ENCODE assay signal across 1 cellular context in the genomic region with DNA sequence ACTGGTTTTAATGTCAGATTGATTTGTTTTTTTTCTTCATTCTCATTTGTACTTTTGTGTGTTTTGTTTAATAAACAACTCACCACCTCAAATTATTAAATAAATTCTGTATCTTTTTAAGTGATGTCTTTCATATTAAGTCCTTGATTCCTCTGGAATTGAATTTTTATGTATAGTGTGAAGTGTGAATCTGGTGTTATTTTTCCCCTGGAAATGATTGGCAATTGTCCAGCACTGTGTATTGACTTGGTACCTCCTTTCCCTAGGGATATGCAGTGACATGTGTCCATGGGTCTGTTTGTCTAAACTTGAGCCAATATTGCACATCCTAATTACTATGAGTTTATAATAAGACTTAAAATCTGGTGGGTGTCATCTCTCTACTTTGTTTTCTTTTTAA.
TF ChIP-seq lines count a peak whose summit lies in the region.

No MANE protein-coding gene starts in this region.

TF ChIP-seq in A549, 52 proteins besides CTCF, POLR2A, EP300 and RAD21 (continued from another document):
- TF ChIP-seq, protein P1, sequence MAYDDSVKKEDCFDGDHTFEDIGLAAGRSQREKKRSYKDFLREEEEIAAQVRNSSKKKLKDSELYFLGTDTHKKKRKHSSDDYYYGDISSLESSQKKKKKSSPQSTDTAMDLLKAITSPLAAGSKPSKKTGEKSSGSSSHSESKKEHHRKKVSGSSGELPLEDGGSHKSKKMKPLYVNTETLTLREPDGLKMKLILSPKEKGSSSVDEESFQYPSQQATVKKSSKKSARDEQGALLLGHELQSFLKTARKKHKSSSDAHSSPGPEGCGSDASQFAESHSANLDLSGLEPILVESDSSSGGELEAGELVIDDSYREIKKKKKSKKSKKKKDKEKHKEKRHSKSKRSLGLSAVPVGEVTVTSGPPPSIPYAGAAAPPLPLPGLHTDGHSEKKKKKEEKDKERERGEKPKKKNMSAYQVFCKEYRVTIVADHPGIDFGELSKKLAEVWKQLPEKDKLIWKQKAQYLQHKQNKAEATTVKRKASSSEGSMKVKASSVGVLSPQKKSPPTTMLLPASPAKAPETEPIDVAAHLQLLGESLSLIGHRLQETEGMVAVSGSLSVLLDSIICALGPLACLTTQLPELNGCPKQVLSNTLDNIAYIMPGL (CRISPR knock-in tag; IDR thresholded peaks at IDR 0.05; ENCODE audit: borderline replicate concordance) = no peak
- no peak for TF ChIP-seq EHF (CRISPR knock-in tag; IDR thresholded peaks at IDR 0.05)
- no peak for TF ChIP-seq CHD2 (IDR thresholded peaks at IDR 0.05; ENCODE audit: low read length, partially characterized antibody)
- TF ChIP-seq, protein P2, sequence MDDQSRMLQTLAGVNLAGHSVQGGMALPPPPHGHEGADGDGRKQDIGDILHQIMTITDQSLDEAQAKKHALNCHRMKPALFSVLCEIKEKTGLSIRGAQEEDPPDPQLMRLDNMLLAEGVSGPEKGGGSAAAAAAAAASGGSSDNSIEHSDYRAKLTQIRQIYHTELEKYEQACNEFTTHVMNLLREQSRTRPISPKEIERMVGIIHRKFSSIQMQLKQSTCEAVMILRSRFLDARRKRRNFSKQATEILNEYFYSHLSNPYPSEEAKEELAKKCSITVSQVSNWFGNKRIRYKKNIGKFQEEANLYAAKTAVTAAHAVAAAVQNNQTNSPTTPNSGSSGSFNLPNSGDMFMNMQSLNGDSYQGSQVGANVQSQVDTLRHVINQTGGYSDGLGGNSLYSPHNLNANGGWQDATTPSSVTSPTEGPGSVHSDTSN (IDR thresholded peaks at IDR 0.05) = no peak
- no peak for TF ChIP-seq KDM5A (IDR thresholded peaks at IDR 0.05)
- TF ChIP-seq CBX2 (IDR thresholded peaks at IDR 0.05; ENCODE audit: borderline replicate concordance, low read depth) = no peak
- no peak for TF ChIP-seq HDAC2 (IDR thresholded peaks at IDR 0.05)
- no peak for TF ChIP-seq MAZ (IDR thresholded peaks at IDR 0.05; ENCODE audit: borderline replicate concordance, low read depth, low read length)
- TF ChIP-seq TP53 (CRISPR knock-in tag; IDR thresholded peaks at IDR 0.05) = no peak
- TF ChIP-seq, protein P3, sequence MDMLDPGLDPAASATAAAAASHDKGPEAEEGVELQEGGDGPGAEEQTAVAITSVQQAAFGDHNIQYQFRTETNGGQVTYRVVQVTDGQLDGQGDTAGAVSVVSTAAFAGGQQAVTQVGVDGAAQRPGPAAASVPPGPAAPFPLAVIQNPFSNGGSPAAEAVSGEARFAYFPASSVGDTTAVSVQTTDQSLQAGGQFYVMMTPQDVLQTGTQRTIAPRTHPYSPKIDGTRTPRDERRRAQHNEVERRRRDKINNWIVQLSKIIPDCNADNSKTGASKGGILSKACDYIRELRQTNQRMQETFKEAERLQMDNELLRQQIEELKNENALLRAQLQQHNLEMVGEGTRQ (IDR thresholded peaks at IDR 0.05) = no peak
